ENCODE assay signal across 8 cellular contexts in genomic region chr3:37308247-37308646, GRCh38.
DNase-seq lines count a peak whose midpoint lies in the region; ATAC-seq and TF ChIP-seq lines count a peak whose summit lies in the region.

No MANE protein-coding gene starts in this region.

- H2AFZ ChIP-seq in SK-N-SH (ENCODE audit: low read depth) (no peak overlapping the region), hepatocyte (no peak overlapping the region)

- peaks cover 8% of the 10 kb centered on the region for H3K4me1 Mint-ChIP-seq in activated CD4-positive, alpha-beta memory T cell treated with anti-CD3 and anti-CD28 coated beads, Interleukin-2, amount 10 ng/mL, durations not matched to agents 7 days and 5 days

- no peaks in the 10 kb centered on the region for H3K9me3 ChIP-seq in SK-N-SH
- no peaks in the 10 kb centered on the region for H3K9me3 ChIP-seq in hepatocyte (ENCODE audit: low read depth)

- H3K4me1 ChIP-seq in SK-N-SH (ENCODE audit: control insufficient read depth in 1 of 2, insufficient read depth in 2 of 2, low read depth in 1 of 2, low read length in 1 of 2) = no peaks in the 10 kb centered on the region
- H3K4me1 ChIP-seq in hepatocyte (ENCODE audit: insufficient read depth) = no peaks in the 10 kb centered on the region

- no peak for TF ChIP-seq EP300 in SK-N-SH (IDR thresholded peaks at IDR 0.05; ENCODE audit: borderline replicate concordance in 1 of 2, low read depth in 1 of 2, low read length in 1 of 2)

- H3K4me3 ChIP-seq in AG10803 (ENCODE audit: low read length) (no peak overlapping the region), SK-N-SH (ENCODE audit: low read depth in 2 of 2, low read length in 1 of 2) (no peak overlapping the region), hepatocyte (no peak overlapping the region)

- CTCF ChIA-PET in SK-N-SH (lab: Yijun Ruan, JAX) = interaction anchor here (0.6 to 1.6 kb wide), 8 partner anchors 8 to 471 kb away, joined by 3 to 6 read pairs (median 4); no protein-coding TSS in a partner anchor
- CTCF ChIA-PET in activated CD4-positive, alpha-beta memory T cell treated with anti-CD3 and anti-CD28 coated beads, Interleukin-2, amount 10 ng/mL, durations not matched to agents 7 days and 5 days (lab: Charles Lee) = interaction anchor here (0.7 to 2.3 kb wide), 10 partner anchors 8 to 505 kb away, joined by 3 to 10 read pairs (median 4); no protein-coding TSS in a partner anchor

- peaks cover 6% of the 10 kb centered on the region for H3F3A ChIP-seq in SK-N-SH (replicated peaks; ENCODE audit: insufficient read depth)

- H4K20me1 ChIP-seq in SK-N-SH (ENCODE audit: insufficient read depth) (no peaks in the 10 kb centered on the region), hepatocyte (ENCODE audit: insufficient read depth, poor library complexity, severe bottlenecking) (no peaks in the 10 kb centered on the region)

- H3K27ac ChIP-seq in SK-N-SH (ENCODE audit: low read depth in 2 of 2, low read length in 1 of 2) (no peak overlapping the region), hepatocyte (no peak overlapping the region)

- no peaks in the 10 kb centered on the region for H3K9me3 Mint-ChIP-seq in activated CD4-positive, alpha-beta memory T cell treated with anti-CD3 and anti-CD28 coated beads, Interleukin-2, amount 10 ng/mL, durations not matched to agents 7 days and 5 days

- ATAC-seq in GM18517 (IDR thresholded peaks at IDR 0.05; ENCODE audit: unreplicated experiment) (peak; percentile 63), omental fat pad (ENCODE audit: low FRiP score) (no peak)

- WGBS in SK-N-SH (ENCODE audit: low lambda C conversion rate) = 63% methylated on average over 2 of the region's 2 CpGs
- WGBS in hepatocyte (ENCODE audit: low lambda C conversion rate, missing lambda C conversion rate) = 79% methylated on average over 2 of the region's 2 CpGs

- peaks cover 14 to 37% of the 10 kb centered on the region in 2 experiments for H3K36me3 ChIP-seq in SK-N-SH (replicated peaks in 1 of 2; ENCODE audit: control insufficient read depth in 1 of 2, insufficient read depth in 2 of 2, low read length in 1 of 2)
- no peaks in the 10 kb centered on the region for H3K36me3 ChIP-seq in hepatocyte (replicated peaks; ENCODE audit: insufficient read depth, low read depth)

- no peak overlapping the region for H3K4me3 Mint-ChIP-seq in activated CD4-positive, alpha-beta memory T cell treated with anti-CD3 and anti-CD28 coated beads, Interleukin-2, amount 10 ng/mL, durations not matched to agents 7 days and 5 days

- peaks cover 12% of the 10 kb centered on the region for H3K36me3 Mint-ChIP-seq in activated CD4-positive, alpha-beta memory T cell treated with anti-CD3 and anti-CD28 coated beads, Interleukin-2, amount 10 ng/mL, durations not matched to agents 7 days and 5 days (ENCODE audit: low read depth)

- peak; percentile 34 for DNase-seq in AG10803 (ENCODE audit: low read depth)
- peak; percentile 32 for DNase-seq in SK-N-SH
- DNase-seq in hepatocyte (ENCODE audit: low spot score) = peak; percentile 26
- no peak for DNase-seq in activated T-cell treated with anti-CD3 and anti-CD28 coated beads, Interleukin-2, amount 50 U/mL, for 1 hour
- DNase-seq in omental fat pad (ENCODE audit: low spot score) = no peak
- DNase-seq in activated CD4-positive, alpha-beta memory T cell treated with anti-CD3 and anti-CD28 coated beads, Interleukin-2, amount 10 ng/mL, durations not matched to agents 7 days and 5 days = no peak
- no peak for DNase-seq in LoVo (ENCODE audit: low spot score)

- no peaks in the 10 kb centered on the region for H3K27me3 Mint-ChIP-seq in activated CD4-positive, alpha-beta memory T cell treated with anti-CD3 and anti-CD28 coated beads, Interleukin-2, amount 10 ng/mL, durations not matched to agents 7 days and 5 days

- peak; percentile 49 for TF ChIP-seq RAD21 in SK-N-SH (IDR thresholded peaks at IDR 0.05; ENCODE audit: low read length)

- H3K9me2 ChIP-seq in SK-N-SH (no peaks in the 10 kb centered on the region), hepatocyte (replicated peaks; ENCODE audit: insufficient read depth) (no peaks in the 10 kb centered on the region)

- H3K79me2 ChIP-seq in SK-N-SH (ENCODE audit: insufficient read depth) = peaks cover 6% of the 10 kb centered on the region; the same call in 1 of the 2 replicates
- H3K79me2 ChIP-seq in hepatocyte = peaks cover 19% of the 10 kb centered on the region

- H3K27ac Mint-ChIP-seq in activated CD4-positive, alpha-beta memory T cell treated with anti-CD3 and anti-CD28 coated beads, Interleukin-2, amount 10 ng/mL, durations not matched to agents 7 days and 5 days = no peak overlapping the region

- TF ChIP-seq CTCF in AG10803 (conservative IDR thresholded peaks at IDR 0.05; ENCODE audit: low read length) (peak; percentile 43), SK-N-SH (IDR thresholded peaks at IDR 0.05) (peak; percentile 63), hepatocyte (IDR thresholded peaks at IDR 0.05; ENCODE audit: poor library complexity) (peak; percentile 53), omental fat pad (IDR thresholded peaks at IDR 0.05) (no peak)

- H3K27me3 ChIP-seq in SK-N-SH (ENCODE audit: insufficient read depth) (no peaks in the 10 kb centered on the region), hepatocyte (no peaks in the 10 kb centered on the region)

- H3K4me2 ChIP-seq in SK-N-SH (no peak overlapping the region), hepatocyte (no peak overlapping the region)

- POLR2A ChIA-PET in SK-N-SH (lab: Yijun Ruan, JAX) = no interaction called here
- POLR2A ChIA-PET in activated CD4-positive, alpha-beta memory T cell treated with anti-CD3 and anti-CD28 coated beads, Interleukin-2, amount 10 ng/mL, durations not matched to agents 7 days and 5 days (lab: Charles Lee) = no interaction called here

- H3K9ac ChIP-seq in SK-N-SH = no peak overlapping the region

TF ChIP-seq in SK-N-SH, 30 proteins besides CTCF, POLR2A, EP300 and RAD21:
- TF ChIP-seq SMC3 (IDR thresholded peaks at IDR 0.05; ENCODE audit: low read depth, low read length) (peak; percentile 20; the same call in 1 of the 2 replicates), ELF1 (IDR thresholded peaks at IDR 0.05) (no peak)
- TF ChIP-seq, protein P1, sequence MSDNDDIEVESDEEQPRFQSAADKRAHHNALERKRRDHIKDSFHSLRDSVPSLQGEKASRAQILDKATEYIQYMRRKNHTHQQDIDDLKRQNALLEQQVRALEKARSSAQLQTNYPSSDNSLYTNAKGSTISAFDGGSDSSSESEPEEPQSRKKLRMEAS (IDR thresholded peaks at IDR 0.05; ENCODE audit: low read depth) = no peak
TF ChIP-seq in SK-N-SH: peak in this region for 1.

Comparison
In these comparisons a context has a peak if more than half of its experiments do, and no peak if none do; other contexts are left out.
1. DNase-seq: peak in AG10803 (single experiment), SK-N-SH (single experiment) and hepatocyte (single experiment); none in activated T-cell treated with anti-CD3 and anti-CD28 coated beads, Interleukin-2, amount 50 U/mL, for 1 hour (single experiment), omental fat pad (single experiment), activated CD4-positive, alpha-beta memory T cell treated with anti-CD3 and anti-CD28 coated beads, Interleukin-2, amount 10 ng/mL, durations not matched to agents 7 days and 5 days (single experiment) and LoVo (single experiment).
2. CTCF ChIP-seq: peak in AG10803 (single experiment), SK-N-SH (single experiment) and hepatocyte (single experiment); none in omental fat pad (0 of 3).